In the genomic region with DNA sequence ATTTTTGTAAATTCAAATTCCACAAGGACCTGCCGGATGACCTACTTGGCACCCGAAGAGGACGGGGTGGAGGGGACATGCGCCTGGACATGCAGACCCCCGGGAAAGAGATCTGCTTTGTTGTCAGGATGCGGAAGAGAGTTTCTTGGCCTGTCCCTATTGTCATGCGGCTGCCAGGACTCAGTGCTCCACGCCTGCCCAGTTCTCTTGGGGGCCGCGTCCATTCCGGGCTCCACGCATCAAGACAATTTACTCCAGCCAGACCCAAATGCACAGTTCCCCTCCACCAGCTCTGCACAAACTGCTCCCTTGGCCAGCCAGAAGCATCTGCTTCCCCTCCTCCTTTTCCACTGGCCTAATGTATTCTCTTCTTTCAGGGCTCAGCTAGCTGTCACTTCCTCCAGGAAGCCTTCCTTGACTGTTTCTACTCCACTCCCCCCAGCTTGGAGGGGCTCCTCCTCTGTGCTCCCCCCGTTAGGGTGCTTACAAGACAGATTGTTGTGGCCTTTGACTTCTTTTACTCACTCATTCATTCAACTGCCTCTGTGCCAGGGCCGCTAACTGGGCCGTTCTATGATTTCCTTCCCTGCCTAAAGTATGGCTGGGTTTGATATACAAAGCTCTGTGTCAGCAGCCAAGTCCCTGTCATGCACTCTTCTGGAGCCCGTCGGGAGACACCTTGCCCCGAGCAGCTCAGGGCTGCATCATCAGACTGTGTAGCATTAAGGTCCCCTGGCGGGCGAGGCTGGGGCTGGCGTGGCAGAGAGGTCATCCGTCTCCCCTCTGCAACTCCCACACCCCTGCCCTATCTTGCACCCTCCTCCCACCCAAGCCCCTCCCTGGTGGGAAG, we compare ENCODE assay signal across 14 cellular contexts. TPM values are rescaled to one million over a fixed set of nuclear protein-coding genes. Genes with fewer than 3 reads are reported as not detected.
DNase-seq lines count a peak whose midpoint lies in the region; ATAC-seq and TF ChIP-seq lines count a peak whose summit lies in the region.
"Had no signal": no experiment of that assay in that cellular context is flagged by ENCODE, and none has a peak within 500 bp of the region (broad histone marks: within the 10 kb centered on the region; RNA-seq: fewer than 3 reads in every experiment).

No MANE protein-coding gene starts in this region.

- peaks cover 40% of the 10 kb centered on the region for H3K4me1 ChIP-seq in GM23338 (ENCODE audit: insufficient read depth)

- no peaks in the 10 kb centered on the region; the same call in 2 of the 3 replicates for H3K9me3 Mint-ChIP-seq in GM23338
- H3K9me3 Mint-ChIP-seq in activated T-helper 1 cell treated with anti-CD3 and anti-CD28 coated beads, Interleukin-12 subunit alpha, Interleukin-12 subunit beta, Interleukin-2, Interleukin-4 antibody, amounts not matched to agents 30 ng/mL and 10 ng/mL and 1 ng/mL, durations not matched to agents 14 hours and 24 hours and 36 hours, result no peaks in the 10 kb centered on the region
- H3K9me3 Mint-ChIP-seq: activated T-cell treated with anti-CD3 and anti-CD28 coated beads, Interleukin-2, amount 50 U/mL, for 24 hours; central memory CD8-positive, alpha-beta T cell had no signal

- DNase-seq in GM23338 (ENCODE audit: low spot score), result no peak
- peak; percentile 40 for DNase-seq in SK-N-DZ (ENCODE audit: low spot score)
- DNase-seq in Right ventricle myocardium superior, result peak; percentile 86
- DNase-seq in sciatic nerve (ENCODE audit: low spot score), result no peak
- DNase-seq in head of caudate nucleus, result no peak
- DNase-seq in activated T-helper 1 cell treated with anti-CD3 and anti-CD28 coated beads, Interleukin-12 subunit alpha, Interleukin-12 subunit beta, Interleukin-2, Interleukin-4 antibody, amounts not matched to agents 30 ng/mL and 10 ng/mL and 1 ng/mL, durations not matched to agents 14 hours and 24 hours and 36 hours (ENCODE audit: low spot score), result no peak
- DNase-seq: activated T-cell treated with anti-CD3 and anti-CD28 coated beads, Interleukin-2, amount 50 U/mL, for 24 hours; NCI-H2227 treated with DMSO at 0.1 percent for 48 hours; stimulated activated CD4-positive, alpha-beta T cell treated with anti-CD3 and anti-CD28 coated beads, Interleukin-2, amount 100 ng/mL, for 48 hours; testis had no signal

- no peak overlapping the region for H3K27ac ChIP-seq in GM23338 (ENCODE audit: low read depth)

- H3K27ac Mint-ChIP-seq in GM23338, result no peak overlapping the region
- no peak overlapping the region for H3K27ac Mint-ChIP-seq in activated T-helper 1 cell treated with anti-CD3 and anti-CD28 coated beads, Interleukin-12 subunit alpha, Interleukin-12 subunit beta, Interleukin-2, Interleukin-4 antibody, amounts not matched to agents 30 ng/mL and 10 ng/mL and 1 ng/mL, durations not matched to agents 14 hours and 24 hours and 36 hours
- H3K27ac Mint-ChIP-seq: activated T-cell treated with anti-CD3 and anti-CD28 coated beads, Interleukin-2, amount 50 U/mL, for 24 hours had no signal

- peaks cover 8% of the 10 kb centered on the region for H3K27me3 ChIP-seq in GM23338 (ENCODE audit: insufficient read depth)
- H3K27me3 ChIP-seq: testis had no signal

- H3K79me2 ChIP-seq in GM23338 (replicated peaks; ENCODE audit: insufficient read depth), result no peaks in the 10 kb centered on the region

- peak; percentile 34 for ATAC-seq in GM23338
- ATAC-seq in Right ventricle myocardium superior (ENCODE audit: poor library complexity), result peak; percentile 90
- ATAC-seq in sciatic nerve, result peak; percentile 38
- ATAC-seq in GM19397 (IDR thresholded peaks at IDR 0.05; ENCODE audit: unreplicated experiment), result no peak

- 0 out of 2 replicates have a peak overlapping the region, but pooled peaks have one; percentile 26 for H3K4me3 ChIP-seq in GM23338
- H3K4me3 ChIP-seq: testis had no signal

- peak overlapping the region; percentile 74; the same call in 1 of the 2 replicates for H2AFZ ChIP-seq in GM23338

- peaks cover 9% of the 10 kb centered on the region; the same call in 1 of the 2 replicates for H3F3A ChIP-seq in GM23338 (replicated peaks; ENCODE audit: low read depth)

- TF ChIP-seq CTCF in GM23338 (conservative IDR thresholded peaks at IDR 0.05; ENCODE audit: low read depth in 2 of 2), result peak; percentile 9 to 24; a peak in 2 of 4 replicates

- peak overlapping the region; percentile 67 for H3K4me2 ChIP-seq in GM23338

- H3K36me3 Mint-ChIP-seq in GM23338 (ENCODE audit: low read depth), result no peaks in the 10 kb centered on the region; the same call in 2 of the 3 replicates
- H3K36me3 Mint-ChIP-seq in activated T-helper 1 cell treated with anti-CD3 and anti-CD28 coated beads, Interleukin-12 subunit alpha, Interleukin-12 subunit beta, Interleukin-2, Interleukin-4 antibody, amounts not matched to agents 30 ng/mL and 10 ng/mL and 1 ng/mL, durations not matched to agents 14 hours and 24 hours and 36 hours (ENCODE audit: low read depth), result no peaks in the 10 kb centered on the region

- H3K4me3 Mint-ChIP-seq in GM23338, result peak overlapping the region; percentile 24
- no peak overlapping the region for H3K4me3 Mint-ChIP-seq in activated T-helper 1 cell treated with anti-CD3 and anti-CD28 coated beads, Interleukin-12 subunit alpha, Interleukin-12 subunit beta, Interleukin-2, Interleukin-4 antibody, amounts not matched to agents 30 ng/mL and 10 ng/mL and 1 ng/mL, durations not matched to agents 14 hours and 24 hours and 36 hours
- H3K4me3 Mint-ChIP-seq: activated T-cell treated with anti-CD3 and anti-CD28 coated beads, Interleukin-2, amount 50 U/mL, for 24 hours; central memory CD8-positive, alpha-beta T cell had no signal

- H4K20me1 ChIP-seq in GM23338 (replicated peaks; ENCODE audit: insufficient read depth), result no peaks in the 10 kb centered on the region

- H3K36me3 ChIP-seq in GM23338 (ENCODE audit: insufficient read depth), result no peaks in the 10 kb centered on the region

- H3K27me3 Mint-ChIP-seq in GM23338 (ENCODE audit: insufficient read depth, low read depth, poor library complexity), result peaks cover 35% of the 10 kb centered on the region
- peaks cover 35% of the 10 kb centered on the region for H3K27me3 Mint-ChIP-seq in activated T-helper 1 cell treated with anti-CD3 and anti-CD28 coated beads, Interleukin-12 subunit alpha, Interleukin-12 subunit beta, Interleukin-2, Interleukin-4 antibody, amounts not matched to agents 30 ng/mL and 10 ng/mL and 1 ng/mL, durations not matched to agents 14 hours and 24 hours and 36 hours (ENCODE audit: insufficient read depth)

- intact Hi-C loops in Right ventricle myocardium superior (cut with DNase I), result loop anchor here (5.0 kb wide), 1 partner anchor 60 kb away; no protein-coding TSS in a partner anchor
- intact Hi-C loops in sciatic nerve (cut with DNase I), result no loop called here
- intact Hi-C loops in head of caudate nucleus (cut with DNase I), result no loop called here
- intact Hi-C loops in activated T-helper 1 cell treated with anti-CD3 and anti-CD28 coated beads, Interleukin-12 subunit alpha, Interleukin-12 subunit beta, Interleukin-2, Interleukin-4 antibody, amounts not matched to agents 30 ng/mL and 10 ng/mL and 1 ng/mL, durations not matched to agents 14 hours and 24 hours and 36 hours (cut with micrococcal nuclease), result no loop called here

- no peaks in the 10 kb centered on the region for H3K9me2 ChIP-seq in GM23338 (ENCODE audit: insufficient read depth)

- H3K4me1 Mint-ChIP-seq in GM23338, result peaks cover 48% of the 10 kb centered on the region
- H3K4me1 Mint-ChIP-seq in activated T-helper 1 cell treated with anti-CD3 and anti-CD28 coated beads, Interleukin-12 subunit alpha, Interleukin-12 subunit beta, Interleukin-2, Interleukin-4 antibody, amounts not matched to agents 30 ng/mL and 10 ng/mL and 1 ng/mL, durations not matched to agents 14 hours and 24 hours and 36 hours (ENCODE audit: low read depth), result no peaks in the 10 kb centered on the region
- H3K4me1 Mint-ChIP-seq: central memory CD8-positive, alpha-beta T cell had no signal

TF ChIP-seq in GM23338, 12 proteins besides CTCF, POLR2A, EP300 and RAD21:
- no peak for TF ChIP-seq STAT1 (IDR thresholded peaks at IDR 0.05; ENCODE audit: unreplicated experiment)
- TF ChIP-seq CREB1 (CRISPR knock-in tag; IDR thresholded peaks at IDR 0.05; ENCODE audit: low read depth), result no peak
- no peak for TF ChIP-seq JUNB (IDR thresholded peaks at IDR 0.05; ENCODE audit: unreplicated experiment)
- TF ChIP-seq EZH2phosphoT487 (IDR thresholded peaks at IDR 0.05; ENCODE audit: unreplicated experiment), result no peak
- no peak for TF ChIP-seq POLR2AphosphoS5 (IDR thresholded peaks at IDR 0.05; ENCODE audit: low read depth)
- TF ChIP-seq NANOG (IDR thresholded peaks at IDR 0.05; ENCODE audit: borderline replicate concordance), result no peak

RNA-seq across cellular contexts. Expression of a gene that starts 6.6 kb away (rescaled TPM):
- total RNA-seq in GM23338 (2014; rRNA removed; shearing (Covaris generic)), result 4.4 and 15.5 TPM in 2 replicates
- 5.6 and 9.0 TPM in 2 replicates for polyA plus RNA-seq in GM23338 (2016; fragmentation: Nextera tagmentation; extraction: Ambion mirVana)
- polyA plus RNA-seq in SK-N-DZ (2014; cell fraction: cytosol; rRNA removed), result not detected in 2 replicates
- 0.83 TPM in 1 of 2 replicates, not detected in the other for polyA plus RNA-seq in SK-N-DZ (2014; cell fraction: nucleus; rRNA removed)
- total RNA-seq in Right ventricle myocardium superior (0.59 TPM), sciatic nerve (not detected)
- total RNA-seq in activated T-helper 1 cell treated with anti-CD3 and anti-CD28 coated beads, Interleukin-12 subunit alpha, Interleukin-12 subunit beta, Interleukin-2, Interleukin-4 antibody, amounts not matched to agents 30 ng/mL and 10 ng/mL and 1 ng/mL, durations not matched to agents 14 hours and 24 hours and 36 hours, result not detected in 2 replicates
- total RNA-seq: glomerular endothelial cell; T-helper 1 cell treated with Interleukin-12 subunit alpha and Interleukin-12 subunit beta and Interleukin-4 antibody, amounts not matched to agents 30 ng/mL and 1 ng/mL, for 36 hours had no signal

RNA-seq across cellular contexts. Expression of a gene that starts 35.8 kb away (rescaled TPM):
- total RNA-seq in GM23338 (2014; rRNA removed; shearing (Covaris generic)), result not detected in 2 replicates
- not detected in 2 replicates for polyA plus RNA-seq in GM23338 (2016; fragmentation: Nextera tagmentation; extraction: Ambion mirVana)
- not detected in 2 replicates for polyA plus RNA-seq in SK-N-DZ (2014; cell fraction: cytosol; rRNA removed)
- polyA plus RNA-seq in SK-N-DZ (2014; cell fraction: nucleus; rRNA removed), result not detected in 2 replicates
- not detected for total RNA-seq in Right ventricle myocardium superior
- total RNA-seq in sciatic nerve, result not detected
- not detected in 2 replicates for total RNA-seq in activated T-helper 1 cell treated with anti-CD3 and anti-CD28 coated beads, Interleukin-12 subunit alpha, Interleukin-12 subunit beta, Interleukin-2, Interleukin-4 antibody, amounts not matched to agents 30 ng/mL and 10 ng/mL and 1 ng/mL, durations not matched to agents 14 hours and 24 hours and 36 hours
- total RNA-seq: glomerular endothelial cell; T-helper 1 cell treated with Interleukin-12 subunit alpha and Interleukin-12 subunit beta and Interleukin-4 antibody, amounts not matched to agents 30 ng/mL and 1 ng/mL, for 36 hours had no signal

Comparison
In these comparisons a context has a peak if more than half of its experiments do, and no peak if none do; other contexts are left out.
1. DNase-seq: peak in SK-N-DZ (single experiment) and Right ventricle myocardium superior (single experiment); none in GM23338 (single experiment), sciatic nerve (single experiment), head of caudate nucleus (0 of 42) and activated T-helper 1 cell treated with anti-CD3 and anti-CD28 coated beads, Interleukin-12 subunit alpha, Interleukin-12 subunit beta, Interleukin-2, Interleukin-4 antibody, amounts not matched to agents 30 ng/mL and 10 ng/mL and 1 ng/mL, durations not matched to agents 14 hours and 24 hours and 36 hours (single experiment).